10 cellular contexts compared by ENCODE assay signal in the genomic region with DNA sequence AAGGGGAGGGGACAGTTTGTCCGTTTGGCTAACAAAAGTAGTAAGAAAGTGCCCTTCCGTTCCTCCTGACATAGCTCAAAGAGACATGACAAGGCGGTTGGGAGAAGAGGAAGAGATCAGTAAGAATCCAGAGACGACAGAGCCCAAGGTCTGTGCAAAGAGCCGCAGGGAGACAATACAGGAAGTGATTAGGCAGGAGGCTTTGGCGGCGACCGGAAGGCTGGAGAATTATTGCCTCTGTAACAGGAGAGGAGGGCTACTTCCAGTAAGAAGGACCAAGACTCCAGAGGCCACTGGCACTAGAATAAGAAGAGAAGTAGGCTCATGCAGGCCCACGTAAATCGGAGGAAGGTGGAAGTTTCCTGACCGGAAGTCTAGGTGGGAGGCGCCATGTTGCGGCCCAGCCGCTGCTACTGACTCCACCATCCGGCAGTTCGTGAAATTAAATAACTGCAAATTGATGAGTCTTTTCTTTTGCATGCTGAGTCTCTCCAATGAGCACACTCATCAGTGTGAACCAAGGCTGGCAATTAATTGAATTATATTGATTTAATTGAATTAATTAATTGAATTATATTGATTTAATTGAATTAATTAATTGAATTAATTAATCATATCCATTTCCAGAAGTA. TPM values are rescaled to one million over a fixed set of nuclear protein-coding genes. Genes with fewer than 3 reads are reported as not detected.
DNase-seq lines count a peak whose midpoint lies in the region; ATAC-seq and TF ChIP-seq lines count a peak whose summit lies in the region.
"Had no signal": no experiment of that assay in that cellular context is flagged by ENCODE, and none has a peak within 500 bp of the region (broad histone marks: within the 10 kb centered on the region; RNA-seq: fewer than 3 reads in every experiment).

No MANE protein-coding gene starts in this region.

- H3K4me1 Mint-ChIP-seq in chondrocyte (ENCODE audit: low read depth): peaks cover 76% of the 10 kb centered on the region
- peaks cover 17% of the 10 kb centered on the region for H3K4me1 Mint-ChIP-seq in Calu3 (ENCODE audit: low read depth, unreplicated experiment)

- H3K4me3 ChIP-seq in psoas muscle (peak overlapping the region; percentile 40), brain microvascular endothelial cell (ENCODE audit: low read depth, low read length) (no peak overlapping the region)

- H3K27ac Mint-ChIP-seq in chondrocyte (ENCODE audit: unreplicated experiment): peak overlapping the region; percentile 73
- H3K27ac Mint-ChIP-seq in Calu3 (ENCODE audit: unreplicated experiment): no peak overlapping the region

- in situ Hi-C loops in brain microvascular endothelial cell (cut with HindIII; ENCODE audit: low pct_ligation_motif_present, low sequenced_read_pairs): no loop called here

- no peak overlapping the region for H3K4me3 Mint-ChIP-seq in chondrocyte (ENCODE audit: unreplicated experiment)
- H3K4me3 Mint-ChIP-seq in Calu3 (ENCODE audit: low read depth, unreplicated experiment): no peak overlapping the region
- H3K4me3 Mint-ChIP-seq: neural crest cell had no signal

- H3K4me1 ChIP-seq in psoas muscle: no peaks in the 10 kb centered on the region

- no peaks in the 10 kb centered on the region for H3K9me3 Mint-ChIP-seq in chondrocyte (ENCODE audit: low read depth)
- H3K9me3 Mint-ChIP-seq in Calu3 (ENCODE audit: low read depth, unreplicated experiment): no peaks in the 10 kb centered on the region
- H3K9me3 Mint-ChIP-seq: neural crest cell had no signal

- TF ChIP-seq CTCF in chondrocyte (IDR thresholded peaks at IDR 0.05) (no peak), psoas muscle (IDR thresholded peaks at IDR 0.05) (no peak), Calu3 (IDR thresholded peaks at IDR 0.05; ENCODE audit: unreplicated experiment) (no peak), brain microvascular endothelial cell (IDR thresholded peaks at IDR 0.05; ENCODE audit: low read depth, low read length, missing control alignments) (no peak)

- intact Hi-C loops in psoas muscle (cut with DNase I): no loop called here
- intact Hi-C loops in Calu3 (cut with micrococcal nuclease; ENCODE audit: unreplicated experiment): no loop called here

- no peaks in the 10 kb centered on the region for H3K36me3 Mint-ChIP-seq in chondrocyte (ENCODE audit: low read depth)
- H3K36me3 Mint-ChIP-seq in Calu3 (ENCODE audit: insufficient read depth, unreplicated experiment): no peaks in the 10 kb centered on the region

- no TSS peak for BruUV-seq in Calu3 (replicated peaks; lab: Mats Ljungman, UMichigan)

- ATAC-seq in psoas muscle (no peak), HG02885 (IDR thresholded peaks at IDR 0.05; ENCODE audit: poor library complexity, unreplicated experiment) (no peak)

- H3K27me3 Mint-ChIP-seq in chondrocyte (ENCODE audit: low read depth) (no peaks in the 10 kb centered on the region), Calu3 (ENCODE audit: unreplicated experiment) (no peaks in the 10 kb centered on the region)

- no peaks in the 10 kb centered on the region for H3K27me3 ChIP-seq in psoas muscle (ENCODE audit: insufficient read depth in 3 of 3, low read length in 2 of 3)
- no peaks in the 10 kb centered on the region for H3K27me3 ChIP-seq in brain microvascular endothelial cell (replicated peaks)
- H3K27me3 ChIP-seq: adrenal gland had no signal

- WGBS in psoas muscle, 3 donors: 65 to 74% (median 71%) methylated on average over 16 of the region's 16 CpGs

- H3K9me3 ChIP-seq in psoas muscle: no peaks in the 10 kb centered on the region
- H3K9me3 ChIP-seq: adrenal gland had no signal

- H3K36me3 ChIP-seq in psoas muscle (ENCODE audit: insufficient read depth in 1 of 2, low read depth in 1 of 2): no peaks in the 10 kb centered on the region
- H3K36me3 ChIP-seq in brain microvascular endothelial cell (replicated peaks): no peaks in the 10 kb centered on the region
- H3K36me3 ChIP-seq: adrenal gland had no signal

- H3K27ac ChIP-seq in psoas muscle: peak overlapping the region; percentile 42
- no peak overlapping the region for H3K27ac ChIP-seq in brain microvascular endothelial cell

- peak; percentile 92 for DNase-seq in GDM1 (lab: John Stamatoyannopoulos, UW)
- DNase-seq in SKM-1 treated with dmso at 0.1 percent for 144 hours (lab: John Stamatoyannopoulos, UW; ENCODE audit: unreplicated experiment): peak; percentile 97
- no peak for DNase-seq in chondrocyte (ENCODE audit: low spot score)
- peak; percentile 29 to 61 for DNase-seq in psoas muscle
- no peak for DNase-seq in Calu3
- no peak for DNase-seq in brain microvascular endothelial cell
- no peak for DNase-seq in NCI-H748 treated with DMSO at 0.1 percent for 48 hours (lab: John Stamatoyannopoulos, UW)

- CTCF ChIA-PET in Calu3 (lab: Charles Lee): no interaction called here

RNA-seq across cellular contexts. Expression of gene RFX2, which starts 9.9 kb away (rescaled TPM):
- total RNA-seq in chondrocyte (5.6 to 9.9 TPM (median 6.5 TPM) in 3 replicates), psoas muscle (1 to 10 TPM in 2 of 4 donors, under 1 TPM in 2; 0.71 to 2.1 (median 1.3) TPM), Calu3 (2022) (9.3 and 13.7 TPM in 2 replicates)
- 1 to 10 TPM in 2 of 3 donors, under 1 TPM in 1; 0.58 to 1.5 (median 1.0) TPM for polyA plus RNA-seq in psoas muscle

RNA-seq across cellular contexts. Expression of gene ACSBG2, which starts 35.1 kb away (rescaled TPM):
- total RNA-seq in chondrocyte: 0.10 TPM in 1 of 3 replicates, not detected in the others
- not detected for total RNA-seq in psoas muscle
- not detected for polyA plus RNA-seq in psoas muscle
- not detected in 2 replicates for total RNA-seq in Calu3 (2022)
- total RNA-seq: adrenal gland, neural crest cell had no signal
- polyA plus RNA-seq: adrenal gland had no signal

Comparison
In these comparisons a context has a peak if more than half of its experiments do, and no peak if none do; other contexts are left out.
1. DNase-seq: peak in GDM1 (single experiment), SKM-1 treated with dmso at 0.1 percent for 144 hours (single experiment) and psoas muscle (2 of 2); none in chondrocyte (single experiment), Calu3 (single experiment), brain microvascular endothelial cell (single experiment) and NCI-H748 treated with DMSO at 0.1 percent for 48 hours (single experiment).